ENCODE assay signal across 8 cellular contexts in genomic region chr10:83919187-83919586, GRCh38.
"Had no signal": no experiment of that assay in that cellular context is flagged by ENCODE, and none has a peak within 500 bp of the region (broad histone marks: within the 10 kb centered on the region; RNA-seq: fewer than 3 reads in every experiment).

No MANE protein-coding gene starts in this region.

- ATAC-seq: GM12878 had no signal

- H3K4me3 ChIP-seq: GM12878 had no signal

- FAIRE-seq: G401.6, GM12878, GM12891, GM12892, GM18507, GM19239 had no signal

- DNase-seq: GDM1, GF-D8 had no signal
